In the genomic region with DNA sequence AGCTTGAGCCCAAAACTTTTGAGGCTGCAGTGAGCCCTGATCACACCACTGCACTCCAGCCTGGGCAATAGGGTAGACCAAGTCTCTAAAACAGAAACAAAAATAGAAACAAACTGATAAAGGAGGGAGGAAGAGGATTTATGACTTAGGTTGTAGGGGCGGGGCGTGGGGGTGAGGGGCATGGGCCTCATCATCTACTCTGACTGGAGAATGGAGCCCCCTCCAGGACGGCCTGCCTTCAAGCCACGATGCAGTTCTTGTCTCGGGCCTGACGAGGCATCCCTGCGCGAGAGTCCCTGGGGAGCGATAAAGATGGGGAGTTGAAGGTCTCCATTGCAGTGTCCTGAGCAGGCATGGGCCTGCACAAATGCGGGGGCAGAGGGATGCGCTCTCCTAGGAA, we compare ENCODE assay signal across 17 cellular contexts. TPM values are rescaled to one million over a fixed set of nuclear protein-coding genes. Genes with fewer than 3 reads are reported as not detected.
DNase-seq lines count a peak whose midpoint lies in the region; ATAC-seq and TF ChIP-seq lines count a peak whose summit lies in the region.
"Had no signal": no experiment of that assay in that cellular context is flagged by ENCODE, and none has a peak within 500 bp of the region (broad histone marks: within the 10 kb centered on the region; RNA-seq: fewer than 3 reads in every experiment).

No MANE protein-coding gene starts in this region.

- peak; percentile 22 for TF ChIP-seq POLR2A in GM18526 (IDR thresholded peaks at IDR 0.05; ENCODE audit: extremely low read depth, insufficient read length)

- H3F3A ChIP-seq in PC-9 (ENCODE audit: insufficient read depth, low read depth): no peaks in the 10 kb centered on the region

- ATAC-seq in WTC11 (no peak), memory B cell (ENCODE audit: low read depth) (no peak), HG02885 (IDR thresholded peaks at IDR 0.05; ENCODE audit: poor library complexity, unreplicated experiment) (no peak), GM18519 (IDR thresholded peaks at IDR 0.05; ENCODE audit: low FRiP score, unreplicated experiment) (no peak)
- ATAC-seq: CD8-positive, alpha-beta T cell; Panc1 had no signal

- no peak overlapping the region for H3K4me3 ChIP-seq in PC-9
- H3K4me3 ChIP-seq: MG63 had no signal

- H3K9me3 Mint-ChIP-seq in WTC11 (no peaks in the 10 kb centered on the region), memory B cell (no peaks in the 10 kb centered on the region)
- H3K9me3 Mint-ChIP-seq: CD8-positive, alpha-beta T cell; HFFc6 had no signal

- POLR2A ChIA-PET in WTC11 (lab: Charles Lee): no interaction called here
- POLR2A ChIA-PET in PC-9 (lab: Charles Lee; ENCODE audit: unreplicated experiment): no interaction called here

- H2AFZ ChIP-seq in PC-9: no peak overlapping the region

- H3K27me3 ChIP-seq in PC-9 (ENCODE audit: insufficient read depth, low read depth): no peaks in the 10 kb centered on the region
- H3K27me3 ChIP-seq: MG63 had no signal

- H3K36me3 ChIP-seq in PC-9 (ENCODE audit: low read depth): no peaks in the 10 kb centered on the region

- no peaks in the 10 kb centered on the region for H3K4me1 ChIP-seq in PC-9 (replicated peaks; ENCODE audit: insufficient read depth)

- no peaks in the 10 kb centered on the region for H4K20me1 ChIP-seq in PC-9 (ENCODE audit: insufficient read depth)

- TF ChIP-seq CTCF in 22Rv1 (IDR thresholded peaks at IDR 0.05) (no peak), WTC11 (IDR thresholded peaks at IDR 0.05) (no peak), PC-9 (conservative IDR thresholded peaks at IDR 0.05) (no peak)

- H3K9me2 ChIP-seq in PC-9 (ENCODE audit: insufficient read depth): no peaks in the 10 kb centered on the region

- H3K27ac Mint-ChIP-seq in WTC11 (peak overlapping the region; percentile 41; the same call in 1 of the 2 replicates), memory B cell (no peak overlapping the region)
- H3K27ac Mint-ChIP-seq: CD8-positive, alpha-beta T cell; HFFc6 had no signal

- H3K4me1 Mint-ChIP-seq in WTC11 (peaks cover 18% of the 10 kb centered on the region), memory B cell (peaks cover 24% of the 10 kb centered on the region)

- CTCF ChIA-PET in WTC11 (lab: Charles Lee) (no interaction called here), PC-9 (lab: Charles Lee) (no interaction called here)

- H3K36me3 Mint-ChIP-seq in WTC11 (peaks cover 24% of the 10 kb centered on the region), memory B cell (peaks cover 26% of the 10 kb centered on the region)

- BruUV-seq in PC-9 (replicated peaks; lab: Mats Ljungman, UMichigan): no TSS peak

- 0 out of 2 replicates have a peak overlapping the region, but pooled peaks have one; percentile 10 for H3K27ac ChIP-seq in 22Rv1
- no peak overlapping the region for H3K27ac ChIP-seq in PC-9

- H3K79me2 ChIP-seq in PC-9 (ENCODE audit: low read depth): no peaks in the 10 kb centered on the region

- intact Hi-C loops in PC-9 (cut with micrococcal nuclease; ENCODE audit: unreplicated experiment): no loop called here

- H3K27me3 Mint-ChIP-seq in WTC11 (ENCODE audit: low read depth): peaks cover 26% of the 10 kb centered on the region
- no peaks in the 10 kb centered on the region for H3K27me3 Mint-ChIP-seq in memory B cell

- no peak for DNase-seq in WTC11 (ENCODE audit: low spot score)
- DNase-seq in memory B cell (ENCODE audit: low spot score in 2 of 2): no peak
- DNase-seq in PC-9: no peak
- DNase-seq: CD8-positive, alpha-beta T cell; DMS79 treated with DMSO at 0.1 percent for 48 hours; HFFc6; KG1; MG63; NCI-H1105; NCI-H187; NCI-H446; SHP77 had no signal

- H3K4me3 Mint-ChIP-seq in WTC11 (no peak overlapping the region), memory B cell (peak overlapping the region; percentile 21)
- H3K4me3 Mint-ChIP-seq: CD8-positive, alpha-beta T cell had no signal

- no peak overlapping the region for H3K4me2 ChIP-seq in PC-9

- no peaks in the 10 kb centered on the region for H3K9me3 ChIP-seq in PC-9 (ENCODE audit: insufficient read depth, low read depth)
- H3K9me3 ChIP-seq: MG63 had no signal

TF ChIP-seq in WTC11, 78 proteins besides CTCF, POLR2A, EP300 and RAD21 (continues in another document):
- no peak for TF ChIP-seq ZNF219 (CRISPR knock-in tag; IDR thresholded peaks at IDR 0.05; ENCODE audit: borderline replicate concordance)
- no peak for TF ChIP-seq NR3C1 (CRISPR knock-in tag; conservative IDR thresholded peaks at IDR 0.05; ENCODE audit: low read depth)
- TF ChIP-seq, protein P1, sequence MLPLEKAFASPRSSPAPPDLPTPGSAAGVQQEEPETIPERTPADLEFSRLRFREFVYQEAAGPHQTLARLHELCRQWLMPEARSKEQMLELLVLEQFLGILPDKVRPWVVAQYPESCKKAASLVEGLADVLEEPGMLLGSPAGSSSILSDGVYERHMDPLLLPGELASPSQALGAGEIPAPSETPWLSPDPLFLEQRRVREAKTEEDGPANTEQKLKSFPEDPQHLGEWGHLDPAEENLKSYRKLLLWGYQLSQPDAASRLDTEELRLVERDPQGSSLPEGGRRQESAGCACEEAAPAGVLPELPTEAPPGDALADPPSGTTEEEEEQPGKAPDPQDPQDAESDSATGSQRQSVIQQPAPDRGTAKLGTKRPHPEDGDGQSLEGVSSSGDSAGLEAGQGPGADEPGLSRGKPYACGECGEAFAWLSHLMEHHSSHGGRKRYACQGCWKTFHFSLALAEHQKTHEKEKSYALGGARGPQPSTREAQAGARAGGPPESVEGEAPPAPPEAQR (CRISPR knock-in tag; IDR thresholded peaks at IDR 0.05): no peak
- TF ChIP-seq MYBL2 (CRISPR knock-in tag; IDR thresholded peaks at IDR 0.05): no peak
- TF ChIP-seq ZBTB21 (CRISPR knock-in tag; IDR thresholded peaks at IDR 0.05; ENCODE audit: borderline replicate concordance): no peak
- no peak for TF ChIP-seq OVOL2 (CRISPR knock-in tag; IDR thresholded peaks at IDR 0.05; ENCODE audit: borderline replicate concordance)
- no peak for TF ChIP-seq ZNF121 (CRISPR knock-in tag; IDR thresholded peaks at IDR 0.05)
- TF ChIP-seq NFATC4 (CRISPR knock-in tag; IDR thresholded peaks at IDR 0.05): no peak
- TF ChIP-seq FOXP1 (CRISPR knock-in tag; IDR thresholded peaks at IDR 0.05; ENCODE audit: borderline replicate concordance): no peak
- TF ChIP-seq ZNF138 (CRISPR knock-in tag; conservative IDR thresholded peaks at IDR 0.05): no peak
- TF ChIP-seq, protein P2, sequence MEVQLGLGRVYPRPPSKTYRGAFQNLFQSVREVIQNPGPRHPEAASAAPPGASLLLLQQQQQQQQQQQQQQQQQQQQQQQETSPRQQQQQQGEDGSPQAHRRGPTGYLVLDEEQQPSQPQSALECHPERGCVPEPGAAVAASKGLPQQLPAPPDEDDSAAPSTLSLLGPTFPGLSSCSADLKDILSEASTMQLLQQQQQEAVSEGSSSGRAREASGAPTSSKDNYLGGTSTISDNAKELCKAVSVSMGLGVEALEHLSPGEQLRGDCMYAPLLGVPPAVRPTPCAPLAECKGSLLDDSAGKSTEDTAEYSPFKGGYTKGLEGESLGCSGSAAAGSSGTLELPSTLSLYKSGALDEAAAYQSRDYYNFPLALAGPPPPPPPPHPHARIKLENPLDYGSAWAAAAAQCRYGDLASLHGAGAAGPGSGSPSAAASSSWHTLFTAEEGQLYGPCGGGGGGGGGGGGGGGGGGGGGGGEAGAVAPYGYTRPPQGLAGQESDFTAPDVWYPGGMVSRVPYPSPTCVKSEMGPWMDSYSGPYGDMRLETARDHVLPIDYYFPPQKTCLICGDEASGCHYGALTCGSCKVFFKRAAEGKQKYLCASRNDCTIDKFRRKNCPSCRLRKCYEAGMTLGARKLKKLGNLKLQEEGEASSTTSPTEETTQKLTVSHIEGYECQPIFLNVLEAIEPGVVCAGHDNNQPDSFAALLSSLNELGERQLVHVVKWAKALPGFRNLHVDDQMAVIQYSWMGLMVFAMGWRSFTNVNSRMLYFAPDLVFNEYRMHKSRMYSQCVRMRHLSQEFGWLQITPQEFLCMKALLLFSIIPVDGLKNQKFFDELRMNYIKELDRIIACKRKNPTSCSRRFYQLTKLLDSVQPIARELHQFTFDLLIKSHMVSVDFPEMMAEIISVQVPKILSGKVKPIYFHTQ (CRISPR knock-in tag; IDR thresholded peaks at IDR 0.05): no peak
- TF ChIP-seq, protein P3, sequence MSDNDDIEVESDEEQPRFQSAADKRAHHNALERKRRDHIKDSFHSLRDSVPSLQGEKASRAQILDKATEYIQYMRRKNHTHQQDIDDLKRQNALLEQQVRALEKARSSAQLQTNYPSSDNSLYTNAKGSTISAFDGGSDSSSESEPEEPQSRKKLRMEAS (CRISPR knock-in tag; IDR thresholded peaks at IDR 0.05): no peak
- TF ChIP-seq, protein P4, sequence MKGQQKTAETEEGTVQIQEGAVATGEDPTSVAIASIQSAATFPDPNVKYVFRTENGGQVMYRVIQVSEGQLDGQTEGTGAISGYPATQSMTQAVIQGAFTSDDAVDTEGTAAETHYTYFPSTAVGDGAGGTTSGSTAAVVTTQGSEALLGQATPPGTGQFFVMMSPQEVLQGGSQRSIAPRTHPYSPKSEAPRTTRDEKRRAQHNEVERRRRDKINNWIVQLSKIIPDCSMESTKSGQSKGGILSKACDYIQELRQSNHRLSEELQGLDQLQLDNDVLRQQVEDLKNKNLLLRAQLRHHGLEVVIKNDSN (CRISPR knock-in tag; IDR thresholded peaks at IDR 0.05): no peak
- TF ChIP-seq, protein P5, sequence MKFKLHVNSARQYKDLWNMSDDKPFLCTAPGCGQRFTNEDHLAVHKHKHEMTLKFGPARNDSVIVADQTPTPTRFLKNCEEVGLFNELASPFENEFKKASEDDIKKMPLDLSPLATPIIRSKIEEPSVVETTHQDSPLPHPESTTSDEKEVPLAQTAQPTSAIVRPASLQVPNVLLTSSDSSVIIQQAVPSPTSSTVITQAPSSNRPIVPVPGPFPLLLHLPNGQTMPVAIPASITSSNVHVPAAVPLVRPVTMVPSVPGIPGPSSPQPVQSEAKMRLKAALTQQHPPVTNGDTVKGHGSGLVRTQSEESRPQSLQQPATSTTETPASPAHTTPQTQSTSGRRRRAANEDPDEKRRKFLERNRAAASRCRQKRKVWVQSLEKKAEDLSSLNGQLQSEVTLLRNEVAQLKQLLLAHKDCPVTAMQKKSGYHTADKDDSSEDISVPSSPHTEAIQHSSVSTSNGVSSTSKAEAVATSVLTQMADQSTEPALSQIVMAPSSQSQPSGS (CRISPR knock-in tag; IDR thresholded peaks at IDR 0.05; ENCODE audit: borderline replicate concordance, low read depth): no peak

RNA-seq across cellular contexts. Expression of a gene that starts 3.7 kb away (rescaled TPM):
- 11.8 to 12.9 TPM (median 12.4 TPM) in 3 replicates for total RNA-seq in WTC11 (2021)
- total RNA-seq in PC-9 (2021): 90.0 and 94.5 TPM in 2 replicates

RNA-seq across cellular contexts. Expression of a gene that starts 10.7 kb away (rescaled TPM):
- total RNA-seq in WTC11 (2021) (12.5 to 14.6 TPM (median 12.8 TPM) in 3 replicates), PC-9 (2021) (13.1 and 13.5 TPM in 2 replicates)

RNA-seq across cellular contexts. Expression of a gene that starts 12.9 kb away (rescaled TPM):
- total RNA-seq in WTC11 (2021): 1.2 to 2.4 TPM (median 2.0 TPM) in 3 replicates
- 1.8 and 2.0 TPM in 2 replicates for total RNA-seq in PC-9 (2021)

RNA-seq across cellular contexts. Expression of a gene that starts 24.6 kb away (rescaled TPM):
- total RNA-seq in WTC11 (2021) (4.8 to 7.0 TPM (median 5.3 TPM) in 3 replicates), PC-9 (2021) (0.44 and 0.63 TPM in 2 replicates)

RNA-seq across cellular contexts. Expression of a gene that starts 51.9 kb away (rescaled TPM):
- total RNA-seq in WTC11 (2021) (18.5 to 19.9 TPM (median 19.0 TPM) in 3 replicates), PC-9 (2021) (12.8 and 17.6 TPM in 2 replicates)
